In genomic region chr6:7882505-7883257, GRCh38 we compare ENCODE assay signal across 1 cellular context.
TF ChIP-seq lines count a peak whose summit lies in the region.

No MANE protein-coding gene starts in this region.

TF ChIP-seq in HepG2, 621 proteins besides CTCF, POLR2A, EP300 and RAD21 (continued from another document and continues in another):
- TF ChIP-seq HOMEZ (CRISPR knock-in tag; IDR thresholded peaks at IDR 0.05; ENCODE audit: low read depth) = peak; percentile 69; the same call in 1 of the 2 replicates
- peak; percentile 33; the same call in 1 of the 2 replicates for TF ChIP-seq FOXA3 (CRISPR knock-in tag; IDR thresholded peaks at IDR 0.05)
- no peak for TF ChIP-seq MNT (IDR thresholded peaks at IDR 0.05)
- TF ChIP-seq TEAD2 (CRISPR knock-in tag; IDR thresholded peaks at IDR 0.05) = no peak
- TF ChIP-seq ZNF343 (CRISPR knock-in tag; IDR thresholded peaks at IDR 0.05) = no peak
- no peak for TF ChIP-seq FIP1L1 (IDR thresholded peaks at IDR 0.05; ENCODE audit: borderline replicate concordance, insufficient read depth, low read depth, low read length)
- no peak for TF ChIP-seq CENPT (CRISPR knock-in tag; IDR thresholded peaks at IDR 0.05; ENCODE audit: low read depth)
- no peak for TF ChIP-seq NRL (CRISPR knock-in tag; IDR thresholded peaks at IDR 0.05; ENCODE audit: borderline replicate concordance)
- no peak for TF ChIP-seq MAFF (IDR thresholded peaks at IDR 0.05; ENCODE audit: low read depth, low read length)
- peak; percentile 51; the same call in 1 of the 2 replicates for TF ChIP-seq ZBTB33 (CRISPR knock-in tag; IDR thresholded peaks at IDR 0.05)
- no peak for TF ChIP-seq ZNF597 (CRISPR knock-in tag; IDR thresholded peaks at IDR 0.05)
- TF ChIP-seq NR2F6 (IDR thresholded peaks at IDR 0.05) = peak; percentile 69
- 0 out of 2 replicates have a peak, but pooled peaks have one; percentile 29 for TF ChIP-seq NR2F6 (CRISPR knock-in tag; IDR thresholded peaks at IDR 0.05)
- no peak for TF ChIP-seq KAT7 (CRISPR knock-in tag; IDR thresholded peaks at IDR 0.05; ENCODE audit: borderline replicate concordance)
- TF ChIP-seq ONECUT2 (CRISPR knock-in tag; IDR thresholded peaks at IDR 0.05) = 0 out of 2 replicates have a peak, but pooled peaks have one; percentile 28
- TF ChIP-seq ZNF788 (CRISPR knock-in tag; IDR thresholded peaks at IDR 0.05; ENCODE audit: borderline replicate concordance) = no peak
- TF ChIP-seq ZNF446 (CRISPR knock-in tag; IDR thresholded peaks at IDR 0.05) = no peak
- TF ChIP-seq ZNF234 (CRISPR knock-in tag; conservative IDR thresholded peaks at IDR 0.05) = no peak
- TF ChIP-seq RBM22 (optimal IDR thresholded peaks at IDR 0.05; ENCODE audit: low read length) = no peak
- TF ChIP-seq HNF1A (IDR thresholded peaks at IDR 0.05; ENCODE audit: low read depth) = peak; percentile 34; the same call in 1 of the 2 replicates
- no peak for TF ChIP-seq HNF1A (CRISPR knock-in tag; IDR thresholded peaks at IDR 0.05; ENCODE audit: borderline replicate concordance)
- TF ChIP-seq POLR2AphosphoS2 (IDR thresholded peaks at IDR 0.05; ENCODE audit: low read depth, low read length) = peak; percentile 23; the same call in 1 of the 2 replicates
- TF ChIP-seq ZNF235 (CRISPR knock-in tag; IDR thresholded peaks at IDR 0.05; ENCODE audit: borderline replicate concordance) = no peak
- TF ChIP-seq PHF21A (CRISPR knock-in tag; IDR thresholded peaks at IDR 0.05) = no peak
- TF ChIP-seq GATAD2A (CRISPR knock-in tag; IDR thresholded peaks at IDR 0.05) = peak; percentile 16; the same call in 1 of the 2 replicates
- no peak for TF ChIP-seq ATF2 (CRISPR knock-in tag; IDR thresholded peaks at IDR 0.05)
- TF ChIP-seq SCMH1 (CRISPR knock-in tag; IDR thresholded peaks at IDR 0.05; ENCODE audit: borderline replicate concordance) = no peak
- TF ChIP-seq AGO2 (optimal IDR thresholded peaks at IDR 0.05; ENCODE audit: low read depth, low read length) = no peak
- TF ChIP-seq RFXANK (CRISPR knock-in tag; IDR thresholded peaks at IDR 0.05) = no peak
- peak; percentile 50 for TF ChIP-seq ZEB1 (IDR thresholded peaks at IDR 0.05; ENCODE audit: insufficient replicate concordance, low read depth)
- no peak for TF ChIP-seq ZNF773 (CRISPR knock-in tag; IDR thresholded peaks at IDR 0.05; ENCODE audit: borderline replicate concordance)
- TF ChIP-seq NFAT5 (CRISPR knock-in tag; IDR thresholded peaks at IDR 0.05) = no peak
- peak; percentile 57; the same call in 1 of the 2 replicates for TF ChIP-seq KAT8 (CRISPR knock-in tag; IDR thresholded peaks at IDR 0.05)
- no peak for TF ChIP-seq KDM3A (CRISPR knock-in tag; IDR thresholded peaks at IDR 0.05; ENCODE audit: low read depth)
- no peak for TF ChIP-seq KMT2B (CRISPR knock-in tag; IDR thresholded peaks at IDR 0.05)
- no peak for TF ChIP-seq ZFP1 (CRISPR knock-in tag; IDR thresholded peaks at IDR 0.05)
- no peak for TF ChIP-seq ZNF552 (CRISPR knock-in tag; IDR thresholded peaks at IDR 0.05; ENCODE audit: borderline replicate concordance)
- no peak for TF ChIP-seq ZNF746 (CRISPR knock-in tag; IDR thresholded peaks at IDR 0.05)
- TF ChIP-seq MED1 (CRISPR knock-in tag; IDR thresholded peaks at IDR 0.05) = no peak
- TF ChIP-seq MTA3 (CRISPR knock-in tag; IDR thresholded peaks at IDR 0.05) = no peak
- TF ChIP-seq RARA (CRISPR knock-in tag; IDR thresholded peaks at IDR 0.05) = peak; percentile 7; the same call in 1 of the 2 replicates
- TF ChIP-seq ZNF512B (CRISPR knock-in tag; IDR thresholded peaks at IDR 0.05; ENCODE audit: borderline replicate concordance) = no peak
- no peak for TF ChIP-seq IKZF1 (IDR thresholded peaks at IDR 0.05)
